Comparison of ENCODE assay signal across 18 cellular contexts in the genomic region with DNA sequence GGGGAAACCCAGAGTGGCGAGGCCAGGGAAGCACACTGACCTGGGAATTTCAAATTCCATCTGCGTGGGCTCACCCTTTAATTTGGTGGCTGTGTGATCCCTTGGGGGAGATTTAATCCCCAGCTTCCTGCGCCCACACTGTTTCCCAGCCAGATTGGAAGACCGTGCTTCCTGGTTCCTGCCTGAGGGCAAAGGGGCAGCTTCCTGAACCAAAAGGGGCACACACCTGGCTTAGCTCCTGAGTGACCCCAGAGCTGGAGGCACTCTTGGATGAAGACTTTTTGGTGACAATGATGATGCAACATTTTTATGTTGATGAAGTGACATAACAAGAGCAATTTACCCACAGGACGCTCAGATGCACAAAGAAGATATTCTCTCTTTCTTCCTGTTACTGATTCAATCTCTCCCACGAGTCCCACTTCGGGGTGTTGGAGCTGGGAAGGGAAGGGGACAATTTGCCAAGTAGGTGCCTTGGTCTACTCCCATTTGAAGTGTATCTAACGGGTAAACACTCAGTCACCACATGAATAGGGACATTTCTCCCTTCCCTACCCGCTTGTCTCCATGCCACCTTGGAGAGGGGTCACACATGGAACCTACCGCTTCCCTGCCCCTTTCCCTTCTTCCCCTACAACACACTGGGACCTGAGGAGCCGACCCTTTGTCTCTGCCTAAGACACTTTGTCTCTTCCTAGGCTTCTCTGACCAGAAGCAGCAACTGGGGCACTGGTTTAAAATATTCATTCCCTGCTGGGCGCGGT. TPM values are rescaled to one million over a fixed set of nuclear protein-coding genes. Genes with fewer than 3 reads are reported as not detected.
A peak's percentile ranks its signal among the peaks of the same experiment; 100 is the strongest.
DNase-seq lines count a peak whose midpoint lies in the region; ATAC-seq and TF ChIP-seq lines count a peak whose summit lies in the region.
"Had no signal": no experiment of that assay in that cellular context is flagged by ENCODE, and none has a peak within 500 bp of the region (broad histone marks: within the 10 kb centered on the region; RNA-seq: fewer than 3 reads in every experiment).

No MANE protein-coding gene starts in this region.

- peaks cover 9% of the 10 kb centered on the region; the same call in 1 of the 2 replicates for H3K4me1 ChIP-seq in GM23338 (ENCODE audit: insufficient read depth)
- H3K4me1 ChIP-seq: pancreas had no signal

- no peaks in the 10 kb centered on the region for H3K9me3 Mint-ChIP-seq in GM23338
- H3K9me3 Mint-ChIP-seq in activated naive CD4-positive, alpha-beta T cell treated with anti-CD3 and anti-CD28 coated beads, Interleukin-2, amount 50 U/mL, for 72 hours, result no peaks in the 10 kb centered on the region

- no peak overlapping the region for H3K27ac Mint-ChIP-seq in GM23338
- H3K27ac Mint-ChIP-seq in activated naive CD4-positive, alpha-beta T cell treated with anti-CD3 and anti-CD28 coated beads, Interleukin-2, amount 50 U/mL, for 72 hours, result no peak overlapping the region

- H3K79me2 ChIP-seq in GM23338 (replicated peaks; ENCODE audit: insufficient read depth), result no peaks in the 10 kb centered on the region

- no peaks in the 10 kb centered on the region for H4K20me1 ChIP-seq in GM23338 (replicated peaks; ENCODE audit: insufficient read depth)

- H3K4me3 ChIP-seq in GM23338, result no peak overlapping the region
- H3K4me3 ChIP-seq: esophagus muscularis mucosa, heart left ventricle, pancreas, stomach had no signal

- H2AFZ ChIP-seq in GM23338, result peak overlapping the region; percentile 74

- H3K4me3 Mint-ChIP-seq in GM23338, result no peak overlapping the region

- peaks cover 10% of the 10 kb centered on the region for H3K4me1 Mint-ChIP-seq in GM23338

- H3K4me2 ChIP-seq in GM23338, result no peak overlapping the region; the same call in 1 of the 2 replicates

- H3K27me3 Mint-ChIP-seq in GM23338 (ENCODE audit: insufficient read depth, low read depth, poor library complexity), result peaks cover 8% of the 10 kb centered on the region

- intact Hi-C loops in sciatic nerve (cut with DNase I), result no loop called here

- peak; percentile 25 for ATAC-seq in GM23338
- peak; percentile 35 for ATAC-seq in sciatic nerve
- ATAC-seq in activated naive CD4-positive, alpha-beta T cell treated with anti-CD3 and anti-CD28 coated beads, Interleukin-2, amount 50 U/mL, for 72 hours, result no peak
- no peak for ATAC-seq in HG03175 (IDR thresholded peaks at IDR 0.05; ENCODE audit: unreplicated experiment)

- TF ChIP-seq CTCF in GM23338 (conservative IDR thresholded peaks at IDR 0.05; ENCODE audit: low read depth in 2 of 2), result no peak

- H3K36me3 Mint-ChIP-seq in GM23338 (ENCODE audit: low read depth), result no peaks in the 10 kb centered on the region; the same call in 2 of the 3 replicates
- no peaks in the 10 kb centered on the region for H3K36me3 Mint-ChIP-seq in activated naive CD4-positive, alpha-beta T cell treated with anti-CD3 and anti-CD28 coated beads, Interleukin-2, amount 50 U/mL, for 72 hours

- H3K27ac ChIP-seq in GM23338 (ENCODE audit: low read depth), result no peak overlapping the region
- H3K27ac ChIP-seq: esophagus muscularis mucosa, heart left ventricle, pancreas, stomach, VCaP had no signal

- H3K9me2 ChIP-seq in GM23338 (ENCODE audit: insufficient read depth), result no peaks in the 10 kb centered on the region

- H3K27me3 ChIP-seq in GM23338 (ENCODE audit: insufficient read depth), result no peaks in the 10 kb centered on the region
- H3K27me3 ChIP-seq: esophagus muscularis mucosa, heart left ventricle, pancreas, stomach had no signal

- no peaks in the 10 kb centered on the region for H3K36me3 ChIP-seq in GM23338 (ENCODE audit: insufficient read depth)
- H3K36me3 ChIP-seq: esophagus muscularis mucosa, heart left ventricle, pancreas, stomach had no signal

- H3F3A ChIP-seq in GM23338 (replicated peaks; ENCODE audit: low read depth), result no peaks in the 10 kb centered on the region

- DNase-seq in GM23338 (ENCODE audit: low spot score) (no peak), NCI-H69 (lab: John Stamatoyannopoulos, UW) (peak; percentile 65), dermis blood vessel endothelial cell (peak; percentile 39), sciatic nerve (ENCODE audit: low spot score) (no peak), epidermal melanocyte (ENCODE audit: insufficient read length, low spot score) (no peak), NCI-H446 treated with DMSO at 0.1 percent for 48 hours (lab: John Stamatoyannopoulos, UW) (no peak)
- no peak for DNase-seq in activated naive CD4-positive, alpha-beta T cell treated with anti-CD3 and anti-CD28 coated beads, Interleukin-2, amount 50 U/mL, for 72 hours (ENCODE audit: low spot score in 2 of 2)
- DNase-seq: activated gamma-delta T cell, aorta, DMS79 treated with DMSO at 0.1 percent for 48 hours, heart left ventricle, NCI-H2107, pancreas, stomach had no signal

TF ChIP-seq in GM23338, 12 proteins besides CTCF, POLR2A, EP300 and RAD21 (continues in another document):
- TF ChIP-seq, protein P1, sequence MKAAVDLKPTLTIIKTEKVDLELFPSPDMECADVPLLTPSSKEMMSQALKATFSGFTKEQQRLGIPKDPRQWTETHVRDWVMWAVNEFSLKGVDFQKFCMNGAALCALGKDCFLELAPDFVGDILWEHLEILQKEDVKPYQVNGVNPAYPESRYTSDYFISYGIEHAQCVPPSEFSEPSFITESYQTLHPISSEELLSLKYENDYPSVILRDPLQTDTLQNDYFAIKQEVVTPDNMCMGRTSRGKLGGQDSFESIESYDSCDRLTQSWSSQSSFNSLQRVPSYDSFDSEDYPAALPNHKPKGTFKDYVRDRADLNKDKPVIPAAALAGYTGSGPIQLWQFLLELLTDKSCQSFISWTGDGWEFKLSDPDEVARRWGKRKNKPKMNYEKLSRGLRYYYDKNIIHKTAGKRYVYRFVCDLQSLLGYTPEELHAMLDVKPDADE (IDR thresholded peaks at IDR 0.05), result no peak
- TF ChIP-seq STAT1 (IDR thresholded peaks at IDR 0.05; ENCODE audit: unreplicated experiment) (no peak), POLR2AphosphoS5 (IDR thresholded peaks at IDR 0.05; ENCODE audit: low read depth) (no peak), ZNF114 (CRISPR knock-in tag; IDR thresholded peaks at IDR 0.05) (no peak), EZH2 (IDR thresholded peaks at IDR 0.05; ENCODE audit: low read depth, unreplicated experiment) (no peak), JUNB (IDR thresholded peaks at IDR 0.05; ENCODE audit: unreplicated experiment) (no peak), NANOG (IDR thresholded peaks at IDR 0.05; ENCODE audit: borderline replicate concordance) (no peak)
- TF ChIP-seq, protein P2, sequence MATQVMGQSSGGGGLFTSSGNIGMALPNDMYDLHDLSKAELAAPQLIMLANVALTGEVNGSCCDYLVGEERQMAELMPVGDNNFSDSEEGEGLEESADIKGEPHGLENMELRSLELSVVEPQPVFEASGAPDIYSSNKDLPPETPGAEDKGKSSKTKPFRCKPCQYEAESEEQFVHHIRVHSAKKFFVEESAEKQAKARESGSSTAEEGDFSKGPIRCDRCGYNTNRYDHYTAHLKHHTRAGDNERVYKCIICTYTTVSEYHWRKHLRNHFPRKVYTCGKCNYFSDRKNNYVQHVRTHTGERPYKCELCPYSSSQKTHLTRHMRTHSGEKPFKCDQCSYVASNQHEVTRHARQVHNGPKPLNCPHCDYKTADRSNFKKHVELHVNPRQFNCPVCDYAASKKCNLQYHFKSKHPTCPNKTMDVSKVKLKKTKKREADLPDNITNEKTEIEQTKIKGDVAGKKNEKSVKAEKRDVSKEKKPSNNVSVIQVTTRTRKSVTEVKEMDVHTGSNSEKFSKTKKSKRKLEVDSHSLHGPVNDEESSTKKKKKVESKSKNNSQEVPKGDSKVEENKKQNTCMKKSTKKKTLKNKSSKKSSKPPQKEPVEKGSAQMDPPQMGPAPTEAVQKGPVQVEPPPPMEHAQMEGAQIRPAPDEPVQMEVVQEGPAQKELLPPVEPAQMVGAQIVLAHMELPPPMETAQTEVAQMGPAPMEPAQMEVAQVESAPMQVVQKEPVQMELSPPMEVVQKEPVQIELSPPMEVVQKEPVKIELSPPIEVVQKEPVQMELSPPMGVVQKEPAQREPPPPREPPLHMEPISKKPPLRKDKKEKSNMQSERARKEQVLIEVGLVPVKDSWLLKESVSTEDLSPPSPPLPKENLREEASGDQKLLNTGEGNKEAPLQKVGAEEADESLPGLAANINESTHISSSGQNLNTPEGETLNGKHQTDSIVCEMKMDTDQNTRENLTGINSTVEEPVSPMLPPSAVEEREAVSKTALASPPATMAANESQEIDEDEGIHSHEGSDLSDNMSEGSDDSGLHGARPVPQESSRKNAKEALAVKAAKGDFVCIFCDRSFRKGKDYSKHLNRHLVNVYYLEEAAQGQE (IDR thresholded peaks at IDR 0.05; ENCODE audit: unreplicated experiment), result no peak

RNA-seq across cellular contexts. Expression of gene CDKN1A, which starts 28.6 kb away (rescaled TPM):
- 44.4 and 45.6 TPM in 2 replicates for total RNA-seq in GM23338 (2014; rRNA removed; shearing (Covaris generic))
- polyA plus RNA-seq in GM23338 (2016; fragmentation: Nextera tagmentation; extraction: Ambion mirVana), result 31.5 and 34.0 TPM in 2 replicates
- total RNA-seq in dermis blood vessel endothelial cell (141 and 189 TPM in 2 replicates), sciatic nerve (142 TPM)
- 100 to 1,000 TPM in 1 of 2 donors, 10 to 100 TPM in 1; 43.3 to 146 TPM for total RNA-seq in activated naive CD4-positive, alpha-beta T cell treated with anti-CD3 and anti-CD28 coated beads, Interleukin-2, amount 50 U/mL, for 72 hours

RNA-seq across cellular contexts. Expression of gene RAB44, which starts 47.7 kb away (rescaled TPM):
- not detected in 2 replicates for total RNA-seq in GM23338 (2014; rRNA removed; shearing (Covaris generic))
- polyA plus RNA-seq in GM23338 (2016; fragmentation: Nextera tagmentation; extraction: Ambion mirVana), result not detected in 2 replicates
- under 0.01 TPM in 1 of 2 replicates, not detected in the other for total RNA-seq in dermis blood vessel endothelial cell
- 0.27 TPM for total RNA-seq in sciatic nerve
- under 1 TPM; 0.07 to 0.12 TPM for total RNA-seq in activated naive CD4-positive, alpha-beta T cell treated with anti-CD3 and anti-CD28 coated beads, Interleukin-2, amount 50 U/mL, for 72 hours
- total RNA-seq: kidney epithelial cell had no signal
- polyA plus RNA-seq: aorta had no signal

RNA-seq across cellular contexts. Expression of gene SRSF3, which starts 55.7 kb away (rescaled TPM):
- 254 and 436 TPM in 2 replicates for total RNA-seq in GM23338 (2014; rRNA removed; shearing (Covaris generic))
- polyA plus RNA-seq in GM23338 (2016; fragmentation: Nextera tagmentation; extraction: Ambion mirVana), result 585 and 655 TPM in 2 replicates
- total RNA-seq in dermis blood vessel endothelial cell (224 and 544 TPM in 2 replicates), sciatic nerve (218 TPM)
- 100 to 1,000 TPM; 197 to 431 TPM for total RNA-seq in activated naive CD4-positive, alpha-beta T cell treated with anti-CD3 and anti-CD28 coated beads, Interleukin-2, amount 50 U/mL, for 72 hours

Comparison
In these comparisons a context has a peak if more than half of its experiments do, and no peak if none do; other contexts are left out.
1. ATAC-seq: peak in GM23338 (single experiment) and sciatic nerve (single experiment); none in activated naive CD4-positive, alpha-beta T cell treated with anti-CD3 and anti-CD28 coated beads, Interleukin-2, amount 50 U/mL, for 72 hours (0 of 2) and HG03175 (single experiment).
2. DNase-seq: peak in NCI-H69 (single experiment) and dermis blood vessel endothelial cell (single experiment); none in GM23338 (single experiment), sciatic nerve (single experiment), activated naive CD4-positive, alpha-beta T cell treated with anti-CD3 and anti-CD28 coated beads, Interleukin-2, amount 50 U/mL, for 72 hours (0 of 2), epidermal melanocyte (single experiment) and NCI-H446 treated with DMSO at 0.1 percent for 48 hours (single experiment).